In the genomic region with DNA sequence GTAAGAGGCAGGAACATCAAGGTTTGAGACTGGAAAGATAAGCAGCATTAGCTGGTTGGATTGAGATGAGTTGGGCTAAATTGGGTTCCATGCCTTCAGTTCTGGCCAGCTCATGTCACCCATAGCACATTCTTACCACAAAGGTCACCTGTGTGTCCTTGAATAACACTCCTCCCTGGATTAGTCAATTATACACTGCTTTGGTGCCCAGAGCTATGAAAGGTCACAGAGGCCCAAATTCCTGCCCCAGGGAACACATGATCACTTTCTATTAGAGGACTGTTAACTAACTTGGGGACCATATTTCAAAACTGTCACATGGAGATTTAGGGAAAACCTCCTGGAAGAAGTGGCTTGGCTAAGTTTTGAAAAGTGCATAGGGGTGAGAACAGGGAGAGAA, we compare ENCODE assay signal across 1 cellular context.
TF ChIP-seq lines count a peak whose summit lies in the region.

No MANE protein-coding gene starts in this region.

TF ChIP-seq in GM12891, 5 proteins besides CTCF, POLR2A, EP300 and RAD21:
- no peak for TF ChIP-seq TAF1 (IDR thresholded peaks at IDR 0.05; ENCODE audit: low read depth, low read length)
TF ChIP-seq in GM12891: peak in this region for 0.
